Comparison of ENCODE assay signal across 16 cellular contexts in the genomic region with DNA sequence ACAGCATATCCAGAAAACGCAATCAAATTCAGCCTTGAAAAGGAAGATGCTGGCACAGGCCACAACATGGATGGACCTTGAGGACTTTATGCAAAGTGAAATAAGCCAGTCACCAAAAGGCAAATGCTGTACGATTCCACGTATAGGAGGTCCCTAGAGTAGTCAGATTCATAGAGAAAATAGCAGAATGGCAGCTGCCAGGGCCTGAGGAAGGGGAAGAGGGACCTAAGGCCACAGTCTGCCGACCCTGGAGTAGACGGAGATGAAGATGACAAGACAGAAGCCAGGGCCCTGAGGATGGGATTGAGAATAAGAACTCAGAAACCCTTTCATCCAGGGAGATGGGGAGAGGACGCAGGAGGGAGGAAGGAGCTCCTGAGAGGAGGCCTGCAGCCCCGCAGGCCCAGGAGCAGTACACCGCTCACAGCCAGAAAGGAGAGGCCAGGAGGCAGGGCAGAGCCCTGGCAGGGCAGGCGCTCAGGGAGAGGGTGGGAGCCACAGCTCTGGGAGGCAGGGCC. TPM values are rescaled to one million over a fixed set of nuclear protein-coding genes. Genes with fewer than 3 reads are reported as not detected.
DNase-seq lines count a peak whose midpoint lies in the region; ATAC-seq, FAIRE-seq and TF ChIP-seq lines count a peak whose summit lies in the region.
"Had no signal": no experiment of that assay in that cellular context is flagged by ENCODE, and none has a peak within 500 bp of the region (broad histone marks: within the 10 kb centered on the region; RNA-seq: fewer than 3 reads in every experiment).

No MANE protein-coding gene starts in this region.

- no peaks in the 10 kb centered on the region for H3K27me3 Mint-ChIP-seq in T-helper 2 cell treated with Interferon-gamma antibody and Interleukin-4, amounts not matched to agents 5 μg/mL and 100 μg/mL, for 36 hours (ENCODE audit: low read depth)
- no peaks in the 10 kb centered on the region for H3K27me3 Mint-ChIP-seq in activated CD4-positive, alpha-beta memory T cell treated with anti-CD3 and anti-CD28 coated beads for 36 hours
- H3K27me3 Mint-ChIP-seq in naive thymus-derived CD4-positive, alpha-beta T cell = no peaks in the 10 kb centered on the region
- H3K27me3 Mint-ChIP-seq: brain had no signal

- H3K4me3 Mint-ChIP-seq in T-helper 2 cell treated with Interferon-gamma antibody and Interleukin-4, amounts not matched to agents 5 μg/mL and 100 μg/mL, for 36 hours = no peak overlapping the region
- H3K4me3 Mint-ChIP-seq in activated CD4-positive, alpha-beta memory T cell treated with anti-CD3 and anti-CD28 coated beads for 36 hours = peak overlapping the region; percentile 85
- peak overlapping the region in 9 of 10 donors; percentile 60 to 89 (median 82) for H3K4me3 Mint-ChIP-seq in naive thymus-derived CD4-positive, alpha-beta T cell
- H3K4me3 Mint-ChIP-seq: brain had no signal

- peak overlapping the region; percentile 70 for H3K27ac ChIP-seq in naive thymus-derived CD4-positive, alpha-beta T cell (ENCODE audit: low read depth, low read length)
- no peak overlapping the region for H3K27ac ChIP-seq in ascending aorta
- H3K27ac ChIP-seq: SK-N-MC had no signal

- H3K9me3 ChIP-seq in naive thymus-derived CD4-positive, alpha-beta T cell (ENCODE audit: control insufficient read depth in 2 of 3, low read length in 3 of 3) = peaks cover 0 to 6% (median 0%) of the 10 kb centered on the region in 3 experiments
- no peaks in the 10 kb centered on the region for H3K9me3 ChIP-seq in ascending aorta

- CTCF ChIA-PET in activated CD4-positive, alpha-beta memory T cell treated with anti-CD3 and anti-CD28 coated beads for 36 hours (lab: Charles Lee) = no interaction called here
- CTCF ChIA-PET in naive thymus-derived CD4-positive, alpha-beta T cell (lab: Charles Lee) = interaction anchor here (0.6 to 1.8 kb wide), 5 partner anchors 14 to 85 kb away, joined by 3 to 6 read pairs (median 3); partner anchors contain the start of gene PPP1R7

- peaks cover 13% of the 10 kb centered on the region for H3K4me1 Mint-ChIP-seq in T-helper 2 cell treated with Interferon-gamma antibody and Interleukin-4, amounts not matched to agents 5 μg/mL and 100 μg/mL, for 36 hours (ENCODE audit: low read depth)
- peaks cover 45% of the 10 kb centered on the region for H3K4me1 Mint-ChIP-seq in activated CD4-positive, alpha-beta memory T cell treated with anti-CD3 and anti-CD28 coated beads for 36 hours (ENCODE audit: low read depth)
- peaks cover 24 to 71% (median 65%) of the 10 kb centered on the region in 7 donors for H3K4me1 Mint-ChIP-seq in naive thymus-derived CD4-positive, alpha-beta T cell
- H3K4me1 Mint-ChIP-seq: brain had no signal

- H3K9me3 Mint-ChIP-seq in T-helper 2 cell treated with Interferon-gamma antibody and Interleukin-4, amounts not matched to agents 5 μg/mL and 100 μg/mL, for 36 hours = no peaks in the 10 kb centered on the region
- H3K9me3 Mint-ChIP-seq in activated CD4-positive, alpha-beta memory T cell treated with anti-CD3 and anti-CD28 coated beads for 36 hours = no peaks in the 10 kb centered on the region
- H3K9me3 Mint-ChIP-seq in naive thymus-derived CD4-positive, alpha-beta T cell = peaks cover 0 to 9% (median 8%) of the 10 kb centered on the region in 11 donors
- H3K9me3 Mint-ChIP-seq: brain had no signal

- ATAC-seq in GM19455 (IDR thresholded peaks at IDR 0.05; ENCODE audit: unreplicated experiment) (peak; percentile 4), HG03025 (IDR thresholded peaks at IDR 0.05; ENCODE audit: low FRiP score, unreplicated experiment) (no peak)
- ATAC-seq in naive thymus-derived CD4-positive, alpha-beta T cell = no peak
- ATAC-seq: sciatic nerve had no signal

- no peak for DNase-seq in T-helper 2 cell treated with Interferon-gamma antibody and Interleukin-4, amounts not matched to agents 5 μg/mL and 100 μg/mL, for 36 hours (ENCODE audit: low spot score)
- no peak for DNase-seq in T-helper 2 cell
- DNase-seq in activated CD4-positive, alpha-beta memory T cell treated with anti-CD3 and anti-CD28 coated beads for 36 hours = no peak
- DNase-seq in naive thymus-derived CD4-positive, alpha-beta T cell = no peak
- DNase-seq in GM19239 (ENCODE audit: insufficient read length, low spot score) = no peak
- DNase-seq in ascending aorta (ENCODE audit: low spot score in 2 of 2) = no peak
- DNase-seq: NCI-H1092; NK-92 treated with Interleukin-12 subunit alpha and Interleukin-12 subunit beta, amount 100 ng/mL, for 24 hours; stimulated activated naive CD4-positive, alpha-beta T cell treated with Interleukin-2 at 50 U/mL for 16 hours had no signal

- peaks cover 0 to 23% (median 7%) of the 10 kb centered on the region in 3 experiments for H3K36me3 ChIP-seq in naive thymus-derived CD4-positive, alpha-beta T cell (ENCODE audit: control insufficient read depth in 2 of 3, insufficient read depth in 3 of 3, low read length in 3 of 3)
- H3K36me3 ChIP-seq in ascending aorta = no peaks in the 10 kb centered on the region

- peaks cover 21% of the 10 kb centered on the region for H3K36me3 Mint-ChIP-seq in T-helper 2 cell treated with Interferon-gamma antibody and Interleukin-4, amounts not matched to agents 5 μg/mL and 100 μg/mL, for 36 hours (ENCODE audit: low read depth)
- peaks cover 65% of the 10 kb centered on the region for H3K36me3 Mint-ChIP-seq in activated CD4-positive, alpha-beta memory T cell treated with anti-CD3 and anti-CD28 coated beads for 36 hours
- peaks cover 16 to 56% (median 32%) of the 10 kb centered on the region in 5 donors for H3K36me3 Mint-ChIP-seq in naive thymus-derived CD4-positive, alpha-beta T cell
- H3K36me3 Mint-ChIP-seq: brain had no signal

- H3K27ac Mint-ChIP-seq in T-helper 2 cell treated with Interferon-gamma antibody and Interleukin-4, amounts not matched to agents 5 μg/mL and 100 μg/mL, for 36 hours = peak overlapping the region; percentile 69
- H3K27ac Mint-ChIP-seq in activated CD4-positive, alpha-beta memory T cell treated with anti-CD3 and anti-CD28 coated beads for 36 hours = peak overlapping the region; percentile 96
- peak overlapping the region; percentile 94 to 99 (median 99) for H3K27ac Mint-ChIP-seq in naive thymus-derived CD4-positive, alpha-beta T cell
- H3K27ac Mint-ChIP-seq: brain had no signal

- POLR2A ChIA-PET in activated CD4-positive, alpha-beta memory T cell treated with anti-CD3 and anti-CD28 coated beads for 36 hours (lab: Charles Lee) = interaction anchor here (0.8 to 1.8 kb wide), 3 partner anchors 8 to 14 kb away, joined by 3 to 8 read pairs (median 7); partner anchors contain the start of gene MTERF4
- POLR2A ChIA-PET in naive thymus-derived CD4-positive, alpha-beta T cell (lab: Charles Lee) = interaction anchor here (0.6 to 13.6 kb wide), 10 partner anchors 9 to 101 kb away, joined by 3 to 150 read pairs (median 5); partner anchors contain the start of genes MTERF4, PASK and PPP1R7

- peak overlapping the region; percentile 56 for H3K4me3 ChIP-seq in naive thymus-derived CD4-positive, alpha-beta T cell (ENCODE audit: low read length)
- no peak overlapping the region for H3K4me3 ChIP-seq in ascending aorta
- H3K4me3 ChIP-seq: lung, SK-N-MC had no signal

- no peak for TF ChIP-seq CTCF in ascending aorta (IDR thresholded peaks at IDR 0.05)

- intact Hi-C loops in activated CD4-positive, alpha-beta memory T cell treated with anti-CD3 and anti-CD28 coated beads for 36 hours (cut with micrococcal nuclease) = no loop called here
- intact Hi-C loops in naive thymus-derived CD4-positive, alpha-beta T cell (cut with micrococcal nuclease) = no loop called here
- intact Hi-C loops in ascending aorta (cut with DNase I) = no loop called here

- no peak for FAIRE-seq in GM19239 (lab: Jason Lieb, UNC)
- FAIRE-seq: A204.1 had no signal

- no peaks in the 10 kb centered on the region for H3K27me3 ChIP-seq in naive thymus-derived CD4-positive, alpha-beta T cell (ENCODE audit: control insufficient read depth in 2 of 2, insufficient read depth in 2 of 2, low read length in 2 of 2)
- no peaks in the 10 kb centered on the region for H3K27me3 ChIP-seq in ascending aorta

- H3K4me1 ChIP-seq in naive thymus-derived CD4-positive, alpha-beta T cell (ENCODE audit: control insufficient read depth in 2 of 2, insufficient read depth in 2 of 2, low read length in 2 of 2) = peaks cover 41 to 42% of the 10 kb centered on the region in 2 donors
- H3K4me1 ChIP-seq in ascending aorta = no peaks in the 10 kb centered on the region

RNA-seq across cellular contexts. Expression of gene MTERF4, which starts 8.1 kb away (rescaled TPM):
- 10 to 100 TPM; 43.9 to 46.0 TPM for total RNA-seq in activated CD4-positive, alpha-beta memory T cell treated with anti-CD3 and anti-CD28 coated beads for 36 hours
- total RNA-seq in naive thymus-derived CD4-positive, alpha-beta T cell = 100 to 1,000 TPM in 2 of 5 experiments, 10 to 100 TPM in 3; 45.3 to 214 (median 91.8) TPM
- polyA plus RNA-seq in naive thymus-derived CD4-positive, alpha-beta T cell = 10 to 100 TPM; 73.1 to 82.3 TPM
- total RNA-seq in ascending aorta = 50.2 TPM

RNA-seq across cellular contexts. Expression of gene PASK, which starts 39.1 kb away (rescaled TPM):
- total RNA-seq in activated CD4-positive, alpha-beta memory T cell treated with anti-CD3 and anti-CD28 coated beads for 36 hours = 100 to 1,000 TPM in 1 of 2 experiments, 10 to 100 TPM in 1; 86.1 to 100 TPM
- total RNA-seq in naive thymus-derived CD4-positive, alpha-beta T cell = 100 to 1,000 TPM in 3 of 5 experiments, 10 to 100 TPM in 2; 72.0 to 160 (median 127) TPM
- 10 to 100 TPM; 15.0 to 25.3 TPM for polyA plus RNA-seq in naive thymus-derived CD4-positive, alpha-beta T cell
- not detected for total RNA-seq in ascending aorta

RNA-seq across cellular contexts. Expression of gene PPP1R7, which starts 40.1 kb away (rescaled TPM):
- total RNA-seq in activated CD4-positive, alpha-beta memory T cell treated with anti-CD3 and anti-CD28 coated beads for 36 hours = 100 to 1,000 TPM; 123 to 132 TPM
- total RNA-seq in naive thymus-derived CD4-positive, alpha-beta T cell = 100 to 1,000 TPM in 1 of 5 experiments, 10 to 100 TPM in 4; 39.2 to 105 (median 55.3) TPM
- polyA plus RNA-seq in naive thymus-derived CD4-positive, alpha-beta T cell = 100 to 1,000 TPM; 110 to 122 TPM
- total RNA-seq in ascending aorta = 4.2 TPM

Comparison
In these comparisons a context has a peak if more than half of its experiments do, and no peak if none do; other contexts are left out.
1. RNA of gene PASK, which starts 39.1 kb away (total RNA-seq): 72.0 to 160 TPM in naive thymus-derived CD4-positive, alpha-beta T cell and 86.1 to 100 TPM in activated CD4-positive, alpha-beta memory T cell treated with anti-CD3 and anti-CD28 coated beads for 36 hours; not detected in ascending aorta (single experiment); every median in the first group is over 10 times any median in the second.
2. Peak in every context shown above with its lines, with median percentiles within 50 percentile points of each other: H3K27ac Mint-ChIP-seq.